ENCODE assay signal across 18 cellular contexts in the genomic region with DNA sequence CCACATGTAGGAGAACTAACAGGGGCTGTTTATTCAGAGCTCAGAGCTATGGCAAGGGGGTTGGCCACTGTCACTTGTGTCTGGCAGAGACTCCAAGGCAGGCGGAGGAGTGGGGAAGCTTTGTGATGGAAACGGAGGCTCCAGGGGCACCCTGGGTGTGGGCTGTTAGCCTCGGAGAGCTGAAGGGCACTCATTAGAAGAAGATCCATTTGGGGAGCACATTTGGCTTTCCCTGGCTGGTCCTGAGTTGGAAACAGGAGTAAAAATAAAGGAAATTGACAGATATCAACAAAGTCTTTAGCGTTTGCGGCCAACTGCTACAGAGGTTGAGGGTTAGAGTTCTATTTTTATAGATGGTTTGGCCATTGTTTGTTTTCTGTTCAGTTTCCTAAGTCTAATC.
"Had no signal": no experiment of that assay in that cellular context is flagged by ENCODE, and none has a peak within 500 bp of the region (broad histone marks: within the 10 kb centered on the region; RNA-seq: fewer than 3 reads in every experiment).

No MANE protein-coding gene starts in this region.

- H3K4me3 Mint-ChIP-seq: mesothelial cell of epicardium had no signal

- H3K36me3 ChIP-seq: esophagus muscularis mucosa, gastroesophageal sphincter, heart right ventricle, left lung, lower lobe of right lung had no signal

- H3K9me3 ChIP-seq: gastroesophageal sphincter, left lung, lower lobe of right lung, mucosa of descending colon had no signal

- H3K27ac Mint-ChIP-seq: mesothelial cell of epicardium had no signal

- H3K27me3 ChIP-seq: foreskin keratinocyte had no signal

- DNase-seq: dermis blood vessel endothelial cell; dorsolateral prefrontal cortex; effector CD4-positive, alpha-beta T cell; effector memory CD4-positive, alpha-beta T cell; foreskin keratinocyte; heart right ventricle; hippocampal formation; kidney; kidney glomerular epithelial cell; left lung; left ventricle myocardium superior; lower lobe of right lung; mesenchymal stem cell; mucosa of descending colon had no signal

- ATAC-seq: foreskin keratinocyte, gastroesophageal sphincter, heart right ventricle, left lung, left ventricle myocardium superior, lower lobe of right lung, mucosa of descending colon had no signal

- H3K4me1 Mint-ChIP-seq: mesothelial cell of epicardium had no signal

- H3K27ac ChIP-seq: coronary artery, dorsolateral prefrontal cortex, esophagus muscularis mucosa, foreskin keratinocyte, gastroesophageal sphincter, heart right ventricle, left lung, lower lobe of right lung had no signal

- H3K36me3 Mint-ChIP-seq: mesothelial cell of epicardium had no signal

- H3K4me3 ChIP-seq: coronary artery, dorsolateral prefrontal cortex, esophagus muscularis mucosa, gastroesophageal sphincter, heart right ventricle, left lung, lower lobe of right lung, mucosa of descending colon had no signal

- H3K4me1 ChIP-seq: esophagus muscularis mucosa, foreskin keratinocyte, gastroesophageal sphincter, heart right ventricle, left lung, lower lobe of right lung had no signal
